In genomic region chr3:38314112-38314766, GRCh38 we compare ENCODE assay signal across 2 cellular contexts.
TF ChIP-seq lines count a peak whose summit lies in the region.

No MANE protein-coding gene starts in this region.

TF ChIP-seq in H1, 55 proteins besides CTCF, POLR2A, EP300 and RAD21:
- TF ChIP-seq CREB1 (IDR thresholded peaks at IDR 0.05) = no peak
- 0 out of 2 replicates have a peak, but pooled peaks have one; percentile 20 for TF ChIP-seq MAX (IDR thresholded peaks at IDR 0.05)
- no peak for TF ChIP-seq SIX5 (IDR thresholded peaks at IDR 0.05; ENCODE audit: low read depth, low read length)
- TF ChIP-seq ATF3 (IDR thresholded peaks at IDR 0.05; ENCODE audit: insufficient read depth, low read depth, low read length) = no peak
- no peak for TF ChIP-seq NANOG (IDR thresholded peaks at IDR 0.05; ENCODE audit: insufficient read depth, low read depth, low read length, poor library complexity, severe bottlenecking)
- no peak for TF ChIP-seq SP4 (IDR thresholded peaks at IDR 0.05; ENCODE audit: low read length)
- no peak for TF ChIP-seq SRF (IDR thresholded peaks at IDR 0.05; ENCODE audit: low read depth, low read length)
- TF ChIP-seq JUN (IDR thresholded peaks at IDR 0.05; ENCODE audit: low read depth, low read length) = 0 out of 2 replicates have a peak, but pooled peaks have one; percentile 1
- no peak for TF ChIP-seq SP2 (IDR thresholded peaks at IDR 0.05; ENCODE audit: low read length)
- TF ChIP-seq CHD2 (IDR thresholded peaks at IDR 0.05; ENCODE audit: low read length) = no peak
TF ChIP-seq in H1: peak in this region for 2.

TF ChIP-seq in HepG2, 621 proteins besides CTCF, POLR2A, EP300 and RAD21:
- no peak for TF ChIP-seq ZNF441 (CRISPR knock-in tag; IDR thresholded peaks at IDR 0.05; ENCODE audit: borderline replicate concordance)
- TF ChIP-seq MXI1 (IDR thresholded peaks at IDR 0.05; ENCODE audit: borderline replicate concordance, low read depth, low read length) = no peak
- no peak for TF ChIP-seq ARID5B (CRISPR knock-in tag; IDR thresholded peaks at IDR 0.05)
- no peak for TF ChIP-seq RBAK (CRISPR knock-in tag; IDR thresholded peaks at IDR 0.05)
- no peak for TF ChIP-seq ZNF646 (CRISPR knock-in tag; IDR thresholded peaks at IDR 0.05)
- no peak for TF ChIP-seq ZFP91 (CRISPR knock-in tag; IDR thresholded peaks at IDR 0.05; ENCODE audit: borderline replicate concordance)
- TF ChIP-seq ZBTB21 (CRISPR knock-in tag; IDR thresholded peaks at IDR 0.05) = no peak
- no peak for TF ChIP-seq SNAI1 (CRISPR knock-in tag; IDR thresholded peaks at IDR 0.05; ENCODE audit: borderline replicate concordance)
- no peak for TF ChIP-seq HOMEZ (CRISPR knock-in tag; IDR thresholded peaks at IDR 0.05; ENCODE audit: low read depth)
- no peak for TF ChIP-seq GLI4 (CRISPR knock-in tag; IDR thresholded peaks at IDR 0.05; ENCODE audit: borderline replicate concordance)
- no peak for TF ChIP-seq ZFP36 (IDR thresholded peaks at IDR 0.05; ENCODE audit: borderline replicate concordance, low read depth, low read length, partially characterized antibody)
